In the genomic region with DNA sequence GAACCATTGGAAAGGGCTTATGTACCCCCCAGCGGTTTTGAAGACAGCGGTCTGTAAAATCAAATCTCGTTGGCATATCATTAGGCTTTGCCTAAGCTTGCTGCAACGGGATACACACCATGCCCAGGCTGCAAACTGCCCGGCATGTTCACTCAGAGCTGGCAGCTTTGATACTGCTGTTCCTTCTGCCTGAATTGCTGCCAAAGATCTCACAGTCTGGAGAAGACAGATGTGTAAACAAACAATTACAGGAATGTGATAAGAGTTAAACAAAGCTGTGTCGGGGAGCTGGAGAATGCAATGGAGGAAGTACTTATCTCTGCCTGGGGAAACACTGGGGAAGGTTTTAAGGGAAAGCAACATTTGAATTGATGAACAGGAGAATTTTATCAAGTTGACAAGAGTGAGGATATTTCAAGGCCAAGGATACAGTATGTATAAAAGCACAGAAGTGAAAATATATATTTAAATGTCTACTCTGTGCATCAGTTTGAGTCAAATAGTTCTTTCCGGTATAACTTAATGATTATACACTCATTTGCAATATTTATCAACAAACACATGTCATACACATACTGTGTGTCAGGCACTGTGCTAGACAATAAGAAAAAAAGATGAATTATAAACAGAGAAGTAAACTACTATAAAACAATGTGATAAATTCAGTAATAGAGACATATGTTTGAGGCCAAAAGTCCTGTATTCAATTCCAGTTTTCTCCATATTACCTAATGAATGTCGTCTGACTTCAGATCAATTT, we compare ENCODE assay signal across 11 cellular contexts. TPM values are rescaled to one million over a fixed set of nuclear protein-coding genes. Genes with fewer than 3 reads are reported as not detected.
DNase-seq lines count a peak whose midpoint lies in the region; ATAC-seq and TF ChIP-seq lines count a peak whose summit lies in the region.
"Had no signal": no experiment of that assay in that cellular context is flagged by ENCODE, and none has a peak within 500 bp of the region (broad histone marks: within the 10 kb centered on the region; RNA-seq: fewer than 3 reads in every experiment).

No MANE protein-coding gene starts in this region.

- H3K27me3 Mint-ChIP-seq in T-cell: no peaks in the 10 kb centered on the region

- H2AFZ ChIP-seq in GM23248: no peak overlapping the region

- no peaks in the 10 kb centered on the region for H3K36me3 Mint-ChIP-seq in T-cell

- POLR2A ChIA-PET in T-cell (lab: Charles Lee): interaction anchor here (0.5 to 1.5 kb wide), 4 partner anchors 30 to 79 kb away, joined by 3 to 17 read pairs (median 5); no protein-coding TSS in a partner anchor

- H3K4me3 ChIP-seq in choroid plexus epithelial cell (ENCODE audit: low read depth, low read length): no peak overlapping the region
- H3K4me3 ChIP-seq in mucosa of descending colon: no peak overlapping the region
- H3K4me3 ChIP-seq in GM23248: no peak overlapping the region

- TF ChIP-seq CTCF in choroid plexus epithelial cell (conservative IDR thresholded peaks at IDR 0.05; ENCODE audit: low read depth, low read length): no peak
- TF ChIP-seq CTCF in mucosa of descending colon (IDR thresholded peaks at IDR 0.05): no peak

- DNase-seq in EL (peak; percentile 46), NCI-H2196 treated with DMSO at 0.1 percent for 48 hours (lab: John Stamatoyannopoulos, UW; ENCODE audit: unreplicated experiment) (peak; percentile 29), choroid plexus epithelial cell (ENCODE audit: low read depth) (peak; percentile 61), mucosa of descending colon (peak in 2 of 3 donors; percentile 41 to 74), GM23248 (no peak), midbrain (lab: John Stamatoyannopoulos, UW) (no peak), T-cell (no peak)
- DNase-seq in effector CD4-positive, alpha-beta T cell: no peak
- DNase-seq: activated CD8-positive, alpha-beta memory T cell treated with anti-CD3 and anti-CD28 coated beads, Interleukin-2, amount 50 U/mL, for 48 hours; stimulated activated CD8-positive, alpha-beta memory T cell treated with anti-CD3 and anti-CD28 coated beads, Interleukin-4, amount 100 ng/mL, for 48 hours had no signal

- CTCF ChIA-PET in T-cell (lab: Charles Lee): interaction anchor here (0.5 to 3.7 kb wide), 31 partner anchors 10 to 391 kb away, joined by 3 to 65 read pairs (median 4); partner anchors contain the start of genes KMO (in 2 of the 2), MAP1LC3C (in 2 of the 2) and FH (in 1 of the 2)

- H3K9ac ChIP-seq in GM23248: no peak overlapping the region

- no peaks in the 10 kb centered on the region for H3K9me3 ChIP-seq in mucosa of descending colon
- H3K9me3 ChIP-seq in GM23248 (ENCODE audit: low read depth): no peaks in the 10 kb centered on the region
- H3K9me3 ChIP-seq: Caco-2 had no signal

- WGBS in GM23248 (ENCODE audit: low coverage in 1 of 2, low lambda C conversion rate in 2 of 2, missing lambda C conversion rate in 2 of 2), 2 experiments: 52 to 54% methylated on average over 8 of the region's 8 CpGs

- H3K9me3 Mint-ChIP-seq in T-cell: no peaks in the 10 kb centered on the region

- intact Hi-C loops in mucosa of descending colon (cut with DNase I, micrococcal nuclease): loop anchor here (5.0 to 10.0 kb wide), 2 partner anchors 75 to 222 kb away; partner anchors contain the start of gene KMO (in 1 of the 2)

- in situ Hi-C loops in GM23248 (cut with MboI): loop anchor here (10.0 to 25.0 kb wide), 2 partner anchors 225 to 377 kb away; partner anchors contain the start of gene MAP1LC3C

- H3K4me2 ChIP-seq in GM23248 (ENCODE audit: unreplicated experiment): no peak overlapping the region

- no peaks in the 10 kb centered on the region for H3K79me2 ChIP-seq in GM23248 (ENCODE audit: insufficient read depth)

- H3F3A ChIP-seq in GM23248 (ENCODE audit: insufficient read depth): peaks cover 9% of the 10 kb centered on the region; the same call in 1 of the 2 replicates

- H3K27ac ChIP-seq in GM23248: no peak overlapping the region

- H3K4me3 Mint-ChIP-seq in T-cell: no peak overlapping the region

- H3K27me3 ChIP-seq in GM23248 (replicated peaks; ENCODE audit: insufficient read depth): no peaks in the 10 kb centered on the region

- H3K36me3 ChIP-seq in mucosa of descending colon (ENCODE audit: low read depth): no peaks in the 10 kb centered on the region
- no peaks in the 10 kb centered on the region for H3K36me3 ChIP-seq in GM23248 (ENCODE audit: low read depth)

- ATAC-seq in mucosa of descending colon (peak; percentile 87), T-cell (replicated peaks in 1 of 4) (no peak)

- no peaks in the 10 kb centered on the region for H3K9me2 ChIP-seq in GM23248 (ENCODE audit: insufficient read depth)

- H3K27ac Mint-ChIP-seq in T-cell: no peak overlapping the region

- H4K20me1 ChIP-seq in GM23248 (ENCODE audit: insufficient read depth): no peaks in the 10 kb centered on the region

- H3K4me1 ChIP-seq in mucosa of descending colon (ENCODE audit: low read depth) (peaks cover 20% of the 10 kb centered on the region), GM23248 (ENCODE audit: insufficient read depth) (peaks cover 20% of the 10 kb centered on the region)

- H3K4me1 Mint-ChIP-seq in T-cell: no peaks in the 10 kb centered on the region

RNA-seq across cellular contexts. Expression of gene CHML, which starts 29.9 kb away (rescaled TPM):
- 10 to 100 TPM in 1 of 3 donors, 1 to 10 TPM in 2; 8.5 to 16.7 (median 9.8) TPM for total RNA-seq in mucosa of descending colon
- 7.2 and 8.9 TPM in 2 replicates for total RNA-seq in GM23248 (2014; rRNA removed; shearing (Covaris generic))
- polyA plus RNA-seq in GM23248 (2016; fragmentation: Nextera tagmentation; extraction: Ambion mirVana): 3.2 and 3.4 TPM in 2 replicates
- total RNA-seq in T-cell: 10 to 100 TPM in 4 of 5 donors, 1 to 10 TPM in 1; 6.5 to 15.8 (median 12.4) TPM

RNA-seq across cellular contexts. Expression of gene OPN3, which starts 29.9 kb away (rescaled TPM):
- total RNA-seq in mucosa of descending colon (10 to 100 TPM; 27.4 to 77.6 (median 29.0) TPM), T-cell (1 to 10 TPM; 4.1 to 8.8 (median 7.3) TPM)
- 10.2 and 15.2 TPM in 2 replicates for total RNA-seq in GM23248 (2014; rRNA removed; shearing (Covaris generic))
- 12.3 and 14.0 TPM in 2 replicates for polyA plus RNA-seq in GM23248 (2016; fragmentation: Nextera tagmentation; extraction: Ambion mirVana)

RNA-seq across cellular contexts. Expression of gene WDR64, which starts 41.8 kb away (rescaled TPM):
- total RNA-seq in mucosa of descending colon: under 1 TPM in 1 of 3 donors, not detected in 2; 0.25 TPM
- total RNA-seq in GM23248 (2014; rRNA removed; shearing (Covaris generic)): not detected in 2 replicates
- polyA plus RNA-seq in GM23248 (2016; fragmentation: Nextera tagmentation; extraction: Ambion mirVana): not detected in 2 replicates
- under 1 TPM in 4 of 5 donors, not detected in 1; 0.13 to 0.48 (median 0.26) TPM for total RNA-seq in T-cell
- total RNA-seq: Caco-2 had no signal

Comparison
In these comparisons a context has a peak if more than half of its experiments do, and no peak if none do; other contexts are left out.
1. DNase-seq: peak in EL (single experiment), NCI-H2196 treated with DMSO at 0.1 percent for 48 hours (single experiment), choroid plexus epithelial cell (single experiment) and mucosa of descending colon (2 of 3); none in GM23248 (single experiment), midbrain (single experiment), T-cell (0 of 34) and effector CD4-positive, alpha-beta T cell (single experiment).